8 cellular contexts compared by ENCODE assay signal in genomic region chr7:151232272-151233110, GRCh38. TPM values are rescaled to one million over a fixed set of nuclear protein-coding genes. Genes with fewer than 3 reads are reported as not detected.
A peak's percentile ranks its signal among the peaks of the same experiment; 100 is the strongest.
DNase-seq lines count a peak whose midpoint lies in the region; ATAC-seq and TF ChIP-seq lines count a peak whose summit lies in the region.

A gene with protein sequence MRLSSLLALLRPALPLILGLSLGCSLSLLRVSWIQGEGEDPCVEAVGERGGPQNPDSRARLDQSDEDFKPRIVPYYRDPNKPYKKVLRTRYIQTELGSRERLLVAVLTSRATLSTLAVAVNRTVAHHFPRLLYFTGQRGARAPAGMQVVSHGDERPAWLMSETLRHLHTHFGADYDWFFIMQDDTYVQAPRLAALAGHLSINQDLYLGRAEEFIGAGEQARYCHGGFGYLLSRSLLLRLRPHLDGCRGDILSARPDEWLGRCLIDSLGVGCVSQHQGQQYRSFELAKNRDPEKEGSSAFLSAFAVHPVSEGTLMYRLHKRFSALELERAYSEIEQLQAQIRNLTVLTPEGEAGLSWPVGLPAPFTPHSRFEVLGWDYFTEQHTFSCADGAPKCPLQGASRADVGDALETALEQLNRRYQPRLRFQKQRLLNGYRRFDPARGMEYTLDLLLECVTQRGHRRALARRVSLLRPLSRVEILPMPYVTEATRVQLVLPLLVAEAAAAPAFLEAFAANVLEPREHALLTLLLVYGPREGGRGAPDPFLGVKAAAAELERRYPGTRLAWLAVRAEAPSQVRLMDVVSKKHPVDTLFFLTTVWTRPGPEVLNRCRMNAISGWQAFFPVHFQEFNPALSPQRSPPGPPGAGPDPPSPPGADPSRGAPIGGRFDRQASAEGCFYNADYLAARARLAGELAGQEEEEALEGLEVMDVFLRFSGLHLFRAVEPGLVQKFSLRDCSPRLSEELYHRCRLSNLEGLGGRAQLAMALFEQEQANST (plus strand): TSS chr7:151232483. CDS start chr7:151234012, 1,529 bp downstream.

- peak within 1 kb of the TSS; percentile 57 for H3K9ac ChIP-seq in rectal smooth muscle tissue (ENCODE audit: low read length)

- peaks cover 24% of the 10 kb centered on the region for H3K4me1 Mint-ChIP-seq in T-helper 2 cell treated with Interferon-gamma antibody and Interleukin-4, amounts not matched to agents 5 μg/mL and 100 μg/mL, for 36 hours (ENCODE audit: low read depth)

- H3K4me3 Mint-ChIP-seq in T-helper 2 cell treated with Interferon-gamma antibody and Interleukin-4, amounts not matched to agents 5 μg/mL and 100 μg/mL, for 36 hours, result peak within 1 kb of the TSS; percentile 97

- H3K36me3 Mint-ChIP-seq in T-helper 2 cell treated with Interferon-gamma antibody and Interleukin-4, amounts not matched to agents 5 μg/mL and 100 μg/mL, for 36 hours (ENCODE audit: low read depth), result peaks cover 18% of the 10 kb centered on the region

- H3K4me3 ChIP-seq in ascending aorta (peak within 1 kb of the TSS; percentile 91 to 99), right cardiac atrium (ENCODE audit: low read length) (peak within 1 kb of the TSS; percentile 72), rectal smooth muscle tissue (ENCODE audit: low read length) (peak within 1 kb of the TSS; percentile 79), aorta (ENCODE audit: low read length in 2 of 2) (peak within 1 kb of the TSS; percentile 90 to 92)

- TF ChIP-seq CTCF in ascending aorta (IDR thresholded peaks at IDR 0.05), result no peak

- no peaks in the 10 kb centered on the region for H3K27me3 ChIP-seq in ascending aorta
- no peaks in the 10 kb centered on the region for H3K27me3 ChIP-seq in right cardiac atrium (ENCODE audit: control insufficient read depth, insufficient read depth)
- H3K27me3 ChIP-seq in rectal smooth muscle tissue (ENCODE audit: control insufficient read depth, insufficient read depth, low read length), result no peaks in the 10 kb centered on the region
- H3K27me3 ChIP-seq in aorta (ENCODE audit: control insufficient read depth in 1 of 2, insufficient read depth in 2 of 2, low read length in 1 of 2), result no peaks in the 10 kb centered on the region

- DNase-seq in NCI-H1694 treated with DMSO at 0.1 percent for 48 hours (lab: John Stamatoyannopoulos, UW), result peak; percentile 62
- peak; percentile 91 for DNase-seq in T-helper 2 cell treated with Interferon-gamma antibody and Interleukin-4, amounts not matched to agents 5 μg/mL and 100 μg/mL, for 36 hours (ENCODE audit: low spot score)
- DNase-seq in ascending aorta (ENCODE audit: low spot score in 2 of 2), result peak; percentile 72 to 95
- peak; percentile 93 to 97 (median 96) for DNase-seq in right cardiac atrium
- peak; percentile 96 to 97 for DNase-seq in aorta

- under 1% methylated on average over 87 of the region's 87 CpGs for WGBS in right cardiac atrium
- WGBS in aorta, 2 donors, result 0 to 1% methylated on average over 85 to 87 of the region's 87 CpGs

- peaks cover 7 to 8% of the 10 kb centered on the region in 2 donors for H3K4me1 ChIP-seq in ascending aorta
- no peaks in the 10 kb centered on the region for H3K4me1 ChIP-seq in right cardiac atrium (ENCODE audit: control insufficient read depth, insufficient read depth, low read length)
- peaks cover 10% of the 10 kb centered on the region for H3K4me1 ChIP-seq in rectal smooth muscle tissue (ENCODE audit: control insufficient read depth, insufficient read depth, low read length)
- no peaks in the 10 kb centered on the region for H3K4me1 ChIP-seq in aorta (ENCODE audit: control insufficient read depth in 1 of 2, insufficient read depth in 2 of 2, low read length in 2 of 2)

- H3K9me3 ChIP-seq in ascending aorta (no peaks in the 10 kb centered on the region), right cardiac atrium (ENCODE audit: control insufficient read depth, low read length) (no peaks in the 10 kb centered on the region), aorta (ENCODE audit: control insufficient read depth, low read length) (no peaks in the 10 kb centered on the region)

- intact Hi-C loops in ascending aorta (cut with DNase I), result loop anchor here (1.0 kb wide), 2 partner anchors 17 to 109 kb away; partner anchors contain the start of gene NUB1
- intact Hi-C loops in right cardiac atrium (cut with DNase I), result no loop called here
- intact Hi-C loops in aorta (cut with DNase I), result no loop called here

- peak within 1 kb of the TSS; percentile 97 for H3K27ac Mint-ChIP-seq in T-helper 2 cell treated with Interferon-gamma antibody and Interleukin-4, amounts not matched to agents 5 μg/mL and 100 μg/mL, for 36 hours

- H3K27ac ChIP-seq in ascending aorta (peak within 1 kb of the TSS; percentile 93), right cardiac atrium (ENCODE audit: low read length) (peak within 1 kb of the TSS; percentile 42), rectal smooth muscle tissue (ENCODE audit: low read depth, low read length) (peak within 1 kb of the TSS; percentile 69), aorta (ENCODE audit: low read depth in 1 of 2, low read length in 2 of 2) (peak within 1 kb of the TSS; percentile 23 to 79)

- H3K36me3 ChIP-seq in ascending aorta, result peaks cover 29% of the 10 kb centered on the region in 2 donors
- peaks cover 17% of the 10 kb centered on the region for H3K36me3 ChIP-seq in rectal smooth muscle tissue (ENCODE audit: control insufficient read depth, insufficient read depth, low read length)
- H3K36me3 ChIP-seq in aorta (ENCODE audit: control insufficient read depth in 1 of 2, insufficient read depth in 2 of 2, low read length in 1 of 2), result peaks cover 0 to under 1% of the 10 kb centered on the region in 2 donors

- H3K27me3 Mint-ChIP-seq in T-helper 2 cell treated with Interferon-gamma antibody and Interleukin-4, amounts not matched to agents 5 μg/mL and 100 μg/mL, for 36 hours (ENCODE audit: low read depth), result peaks cover 4% of the 10 kb centered on the region

- H3K9me3 Mint-ChIP-seq in T-helper 2 cell treated with Interferon-gamma antibody and Interleukin-4, amounts not matched to agents 5 μg/mL and 100 μg/mL, for 36 hours, result no peaks in the 10 kb centered on the region

- ATAC-seq in GM18499 (IDR thresholded peaks at IDR 0.05; ENCODE audit: insufficient read depth, unreplicated experiment) (peak; percentile 82), HG02852 (IDR thresholded peaks at IDR 0.05; ENCODE audit: unreplicated experiment) (peak; percentile 96), right cardiac atrium (peak; percentile 95 to 96), aorta (ENCODE audit: low FRiP score) (peak; percentile 96)

RNA-seq across cellular contexts. Expression of the gene that starts here (rescaled TPM):
- 40.3 TPM for total RNA-seq in ascending aorta
- total RNA-seq in right cardiac atrium, result 10 to 100 TPM; 22.2 to 35.3 (median 27.0) TPM
- polyA plus RNA-seq in right cardiac atrium, result 15.5 TPM
- total RNA-seq in aorta, result 10 to 100 TPM; 49.1 to 51.6 TPM
- 10 to 100 TPM in 1 of 2 donors, 1 to 10 TPM in 1; 7.8 to 53.5 TPM for polyA plus RNA-seq in aorta

Comparison
In these comparisons a context has a peak if more than half of its experiments do, and no peak if none do; other contexts are left out.
1. Peak in every context shown above with its lines: DNase-seq, ATAC-seq, H3K4me3 ChIP-seq and H3K27ac ChIP-seq.
2. H3K27ac ChIP-seq: peak in every context shown above with its lines; median percentile 93 in ascending aorta; 69 in rectal smooth muscle tissue; 51 in aorta; 42 in right cardiac atrium.